In the genomic region with DNA sequence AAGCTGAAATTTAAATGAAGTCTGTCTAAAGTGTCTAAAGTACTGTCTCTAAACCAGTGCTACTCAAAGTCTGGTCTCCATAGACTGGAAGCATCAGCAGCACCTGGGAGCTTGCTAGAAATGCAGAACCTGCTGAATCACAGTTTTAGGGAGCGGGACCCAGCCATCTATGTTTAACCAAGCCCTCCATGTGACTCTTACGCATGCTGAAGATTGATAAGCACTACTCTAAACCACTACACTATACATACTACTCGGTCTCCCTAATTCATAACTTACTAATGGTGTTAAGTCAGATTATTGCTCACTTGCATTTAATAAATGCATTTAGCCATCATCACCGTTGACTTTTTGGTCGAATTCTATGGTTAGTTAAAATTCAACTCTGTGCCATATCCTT, we compare ENCODE assay signal across 1 cellular context.
TF ChIP-seq lines count a peak whose summit lies in the region.

No MANE protein-coding gene starts in this region.

TF ChIP-seq in K562, 482 proteins besides CTCF, POLR2A, EP300 and RAD21 (continued from another document and continues in another):
- TF ChIP-seq RREB1 (CRISPR knock-in tag; IDR thresholded peaks at IDR 0.05) = no peak
- TF ChIP-seq STAG1 (CRISPR knock-in tag; IDR thresholded peaks at IDR 0.05; ENCODE audit: borderline replicate concordance) = no peak
- no peak for TF ChIP-seq ZNF311 (CRISPR knock-in tag; IDR thresholded peaks at IDR 0.05)
- TF ChIP-seq ZNF175 (CRISPR knock-in tag; IDR thresholded peaks at IDR 0.05; ENCODE audit: low read depth) = no peak
- TF ChIP-seq EP400 (IDR thresholded peaks at IDR 0.05) = peak; percentile 23; the same call in 1 of the 2 replicates
- TF ChIP-seq ZFPM2 (CRISPR knock-in tag; IDR thresholded peaks at IDR 0.05) = no peak
- no peak for TF ChIP-seq HCFC1 (IDR thresholded peaks at IDR 0.05; ENCODE audit: low read depth, low read length)
- TF ChIP-seq PREB (CRISPR knock-in tag; IDR thresholded peaks at IDR 0.05) = no peak
- TF ChIP-seq, protein P1, sequence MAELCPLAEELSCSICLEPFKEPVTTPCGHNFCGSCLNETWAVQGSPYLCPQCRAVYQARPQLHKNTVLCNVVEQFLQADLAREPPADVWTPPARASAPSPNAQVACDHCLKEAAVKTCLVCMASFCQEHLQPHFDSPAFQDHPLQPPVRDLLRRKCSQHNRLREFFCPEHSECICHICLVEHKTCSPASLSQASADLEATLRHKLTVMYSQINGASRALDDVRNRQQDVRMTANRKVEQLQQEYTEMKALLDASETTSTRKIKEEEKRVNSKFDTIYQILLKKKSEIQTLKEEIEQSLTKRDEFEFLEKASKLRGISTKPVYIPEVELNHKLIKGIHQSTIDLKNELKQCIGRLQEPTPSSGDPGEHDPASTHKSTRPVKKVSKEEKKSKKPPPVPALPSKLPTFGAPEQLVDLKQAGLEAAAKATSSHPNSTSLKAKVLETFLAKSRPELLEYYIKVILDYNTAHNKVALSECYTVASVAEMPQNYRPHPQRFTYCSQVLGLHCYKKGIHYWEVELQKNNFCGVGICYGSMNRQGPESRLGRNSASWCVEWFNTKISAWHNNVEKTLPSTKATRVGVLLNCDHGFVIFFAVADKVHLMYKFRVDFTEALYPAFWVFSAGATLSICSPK (IDR thresholded peaks at IDR 0.05; ENCODE audit: borderline replicate concordance) = no peak
- TF ChIP-seq HMG20A (CRISPR knock-in tag; conservative IDR thresholded peaks at IDR 0.05) = no peak
- no peak for TF ChIP-seq MTA1 (IDR thresholded peaks at IDR 0.05; ENCODE audit: borderline replicate concordance)
- no peak for TF ChIP-seq ATF2 (CRISPR knock-in tag; IDR thresholded peaks at IDR 0.05)
- no peak for TF ChIP-seq ZNF518B (CRISPR knock-in tag; IDR thresholded peaks at IDR 0.05)
- no peak for TF ChIP-seq ZNF551 (CRISPR knock-in tag; IDR thresholded peaks at IDR 0.05)
- TF ChIP-seq RFX5 (IDR thresholded peaks at IDR 0.05; ENCODE audit: low read depth, low read length) = no peak
- TF ChIP-seq ZNF316 (IDR thresholded peaks at IDR 0.05) = peak; percentile 86
- peak; percentile 18; the same call in 1 of the 2 replicates for TF ChIP-seq ZEB2 (IDR thresholded peaks at IDR 0.05)
- TF ChIP-seq ZC3H4 (CRISPR knock-in tag; IDR thresholded peaks at IDR 0.05; ENCODE audit: borderline replicate concordance) = no peak
- TF ChIP-seq CBX3 (IDR thresholded peaks at IDR 0.05; ENCODE audit: borderline replicate concordance in 1 of 2, low read length in 2 of 2) = no peak
- TF ChIP-seq TEAD1 (CRISPR knock-in tag; IDR thresholded peaks at IDR 0.05) = no peak
- TF ChIP-seq ZNF23 (CRISPR knock-in tag; IDR thresholded peaks at IDR 0.05) = no peak
- TF ChIP-seq ZNF121 (CRISPR knock-in tag; conservative IDR thresholded peaks at IDR 0.05) = no peak
- TF ChIP-seq NCOA2 (IDR thresholded peaks at IDR 0.05; ENCODE audit: partially characterized antibody in 2 of 2) = no peak
- TF ChIP-seq, protein P2, sequence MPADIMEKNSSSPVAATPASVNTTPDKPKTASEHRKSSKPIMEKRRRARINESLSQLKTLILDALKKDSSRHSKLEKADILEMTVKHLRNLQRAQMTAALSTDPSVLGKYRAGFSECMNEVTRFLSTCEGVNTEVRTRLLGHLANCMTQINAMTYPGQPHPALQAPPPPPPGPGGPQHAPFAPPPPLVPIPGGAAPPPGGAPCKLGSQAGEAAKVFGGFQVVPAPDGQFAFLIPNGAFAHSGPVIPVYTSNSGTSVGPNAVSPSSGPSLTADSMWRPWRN (IDR thresholded peaks at IDR 0.05; ENCODE audit: low read depth) = no peak
- TF ChIP-seq ZNF79 (CRISPR knock-in tag; IDR thresholded peaks at IDR 0.05; ENCODE audit: low read depth) = no peak
- no peak for TF ChIP-seq CEBPB (tag; IDR thresholded peaks at IDR 0.05)
- TF ChIP-seq SAP30 (IDR thresholded peaks at IDR 0.05; ENCODE audit: borderline replicate concordance, insufficient read depth, low read depth, low read length, poor library complexity, severe bottlenecking) = no peak
- no peak for TF ChIP-seq ZNF318 (IDR thresholded peaks at IDR 0.05; ENCODE audit: borderline replicate concordance in 1 of 2, low read depth in 1 of 2)
- no peak for TF ChIP-seq POLR3G (IDR thresholded peaks at IDR 0.05; ENCODE audit: extremely low read depth, insufficient read length, insufficient replicate concordance)
- 0 out of 2 replicates have a peak, but pooled peaks have one; percentile 39 for TF ChIP-seq RB1 (IDR thresholded peaks at IDR 0.05; ENCODE audit: low read depth)
- 0 out of 2 replicates have a peak, but pooled peaks have one; percentile 57 for TF ChIP-seq HDAC2 (IDR thresholded peaks at IDR 0.05)
- TF ChIP-seq SNRNP70 (optimal IDR thresholded peaks at IDR 0.05; ENCODE audit: low read depth, low read length) = no peak
- no peak for TF ChIP-seq XRCC4 (IDR thresholded peaks at IDR 0.05; ENCODE audit: extremely low read depth, insufficient read depth, insufficient read length)
- TF ChIP-seq TAF7 (tag; IDR thresholded peaks at IDR 0.05) = no peak
- TF ChIP-seq CTBP1 (IDR thresholded peaks at IDR 0.05; ENCODE audit: borderline replicate concordance) = peak; percentile 73
- no peak for TF ChIP-seq FOXP1 (CRISPR knock-in tag; IDR thresholded peaks at IDR 0.05)
